Comparison of ENCODE assay signal across 11 cellular contexts in genomic region chr11:130243816-130244215, GRCh38.
DNase-seq lines count a peak whose midpoint lies in the region; ATAC-seq, FAIRE-seq and TF ChIP-seq lines count a peak whose summit lies in the region.
"Had no signal": no experiment of that assay in that cellular context is flagged by ENCODE, and none has a peak within 500 bp of the region (broad histone marks: within the 10 kb centered on the region; RNA-seq: fewer than 3 reads in every experiment).

No MANE protein-coding gene starts in this region.

- WGBS in spleen, 5 donors, result 21 to 38% (median 23%) methylated on average over 2 of the region's 2 CpGs

- no peak for TF ChIP-seq POLR2A in spleen (IDR thresholded peaks at IDR 0.05)

- no peaks in the 10 kb centered on the region for H3K4me1 Mint-ChIP-seq in chondrocyte (ENCODE audit: low read depth)

- H3K27me3 ChIP-seq in spleen (replicated peaks in 1 of 7) (no peaks in the 10 kb centered on the region), SJCRH30 (no peaks in the 10 kb centered on the region)
- H3K27me3 ChIP-seq: neural progenitor cell had no signal

- TF ChIP-seq CTCF in fibroblast of villous mesenchyme (IDR thresholded peaks at IDR 0.05; ENCODE audit: insufficient read depth, low read depth, low read length), result no peak
- no peak for TF ChIP-seq CTCF in spleen (IDR thresholded peaks at IDR 0.05 in 8 of 11, conservative IDR thresholded peaks at IDR 0.05 in 3 of 11)
- no peak for TF ChIP-seq CTCF in chondrocyte (IDR thresholded peaks at IDR 0.05)

- intact Hi-C loops in spleen (cut with DNase I; ENCODE audit: low total_unique reads), result no loop called here

- ATAC-seq in GM21423 (IDR thresholded peaks at IDR 0.05; ENCODE audit: unreplicated experiment) (peak; percentile 83), HG03342 (IDR thresholded peaks at IDR 0.05; ENCODE audit: unreplicated experiment) (peak; percentile 81)
- ATAC-seq: activated T-cell treated with anti-CD3 and anti-CD28 coated beads, Interleukin-2, amount 50 U/mL, for 4 hours had no signal

- H3K27ac Mint-ChIP-seq in chondrocyte (ENCODE audit: unreplicated experiment), result no peak overlapping the region
- H3K27ac Mint-ChIP-seq: neural progenitor cell had no signal

- H3K4me1 ChIP-seq in spleen (peaks cover 0 to 51% (median 19%) of the 10 kb centered on the region in 6 donors), SJCRH30 (no peaks in the 10 kb centered on the region)
- H3K4me1 ChIP-seq: neural progenitor cell had no signal

- DNase-seq in GM18507 (ENCODE audit: extremely low spot score, insufficient read length, low read depth), result no peak
- DNase-seq in fibroblast of villous mesenchyme (ENCODE audit: low read depth), result peak; percentile 36
- DNase-seq in spleen, result no peak
- DNase-seq in chondrocyte (ENCODE audit: low spot score), result no peak
- DNase-seq in NCI-H524 (lab: John Stamatoyannopoulos, UW), result no peak
- no peak for DNase-seq in SJCRH30
- DNase-seq: activated T-cell treated with anti-CD3 and anti-CD28 coated beads, Interleukin-2, amount 50 U/mL, for 4 hours; hippocampal formation had no signal

- H3K27ac ChIP-seq in spleen (peak overlapping the region in 4 of 8 donors; percentile 12 to 45 (median 20)), SJCRH30 (no peak overlapping the region)
- H3K27ac ChIP-seq: neural progenitor cell had no signal

- no peaks in the 10 kb centered on the region for H3K9me3 Mint-ChIP-seq in chondrocyte (ENCODE audit: low read depth)
- H3K9me3 Mint-ChIP-seq: activated T-cell treated with anti-CD3 and anti-CD28 coated beads, Interleukin-2, amount 50 U/mL, for 4 hours; neural progenitor cell had no signal

- H3K36me3 ChIP-seq in spleen (peaks cover 0 to 18% (median 2%) of the 10 kb centered on the region in 6 donors), SJCRH30 (no peaks in the 10 kb centered on the region)
- H3K36me3 ChIP-seq: neural progenitor cell had no signal

- H3K27me3 Mint-ChIP-seq in chondrocyte (ENCODE audit: low read depth), result no peaks in the 10 kb centered on the region

- peaks cover 6% of the 10 kb centered on the region for H3K36me3 Mint-ChIP-seq in chondrocyte (ENCODE audit: low read depth)

- H3K4me3 Mint-ChIP-seq in chondrocyte (ENCODE audit: unreplicated experiment), result no peak overlapping the region
- H3K4me3 Mint-ChIP-seq: activated T-cell treated with anti-CD3 and anti-CD28 coated beads, Interleukin-2, amount 50 U/mL, for 4 hours; neural progenitor cell had no signal

- peak; percentile 83 for FAIRE-seq in GM18507 (lab: Jason Lieb, UNC)

- no peaks in the 10 kb centered on the region for H3K9me3 ChIP-seq in spleen
- no peaks in the 10 kb centered on the region for H3K9me3 ChIP-seq in SJCRH30 (replicated peaks)

- H3K4me3 ChIP-seq in fibroblast of villous mesenchyme (ENCODE audit: low read depth, low read length) (no peak overlapping the region), spleen (peak overlapping the region in 1 of 8 donors; percentile 0), SJCRH30 (no peak overlapping the region)
- H3K4me3 ChIP-seq: neural progenitor cell had no signal
